In the genomic region with DNA sequence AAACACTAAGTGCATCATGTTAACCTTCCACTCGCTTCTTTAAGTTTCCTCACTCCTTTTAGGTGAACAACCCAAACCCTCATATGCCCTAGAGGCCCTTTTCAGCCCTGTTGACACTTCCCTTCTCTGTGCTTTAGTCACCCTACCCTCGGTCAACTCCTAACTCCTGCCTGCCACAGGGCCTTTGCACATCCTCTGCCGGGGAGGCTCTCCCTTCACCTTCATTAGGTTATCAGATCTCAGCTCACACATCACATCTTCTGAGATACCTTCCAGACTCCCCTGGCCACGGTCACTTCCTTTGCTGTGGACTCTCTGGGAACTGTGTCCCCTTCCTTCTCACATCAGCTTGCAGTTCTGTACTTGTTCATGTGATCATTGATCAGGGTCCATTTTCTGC, we compare ENCODE assay signal across 2 cellular contexts.
TF ChIP-seq lines count a peak whose summit lies in the region.

No MANE protein-coding gene starts in this region.

TF ChIP-seq in SK-N-SH, 30 proteins besides CTCF, POLR2A, EP300 and RAD21 (continued from another document):
- TF ChIP-seq, protein P1, sequence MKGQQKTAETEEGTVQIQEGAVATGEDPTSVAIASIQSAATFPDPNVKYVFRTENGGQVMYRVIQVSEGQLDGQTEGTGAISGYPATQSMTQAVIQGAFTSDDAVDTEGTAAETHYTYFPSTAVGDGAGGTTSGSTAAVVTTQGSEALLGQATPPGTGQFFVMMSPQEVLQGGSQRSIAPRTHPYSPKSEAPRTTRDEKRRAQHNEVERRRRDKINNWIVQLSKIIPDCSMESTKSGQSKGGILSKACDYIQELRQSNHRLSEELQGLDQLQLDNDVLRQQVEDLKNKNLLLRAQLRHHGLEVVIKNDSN (IDR thresholded peaks at IDR 0.05; ENCODE audit: borderline replicate concordance, low read depth), result no peak
- TF ChIP-seq GATA2 (CRISPR knock-in tag; IDR thresholded peaks at IDR 0.05) (no peak), GABPA (IDR thresholded peaks at IDR 0.05; ENCODE audit: low read depth) (no peak), YY1 (IDR thresholded peaks at IDR 0.05; ENCODE audit: low read depth) (no peak), ELF1 (IDR thresholded peaks at IDR 0.05) (no peak), FOXJ3 (CRISPR knock-in tag; IDR thresholded peaks at IDR 0.05) (no peak), FOXM1 (IDR thresholded peaks at IDR 0.05; ENCODE audit: low read depth) (no peak), SMC3 (IDR thresholded peaks at IDR 0.05; ENCODE audit: low read depth, low read length) (no peak), FOSL2 (IDR thresholded peaks at IDR 0.05; ENCODE audit: borderline replicate concordance, low read depth) (no peak), TEAD4 (IDR thresholded peaks at IDR 0.05; ENCODE audit: borderline replicate concordance, insufficient read depth) (no peak), NRF1 (IDR thresholded peaks at IDR 0.05; ENCODE audit: low read depth, low read length) (no peak)
- TF ChIP-seq, protein P2, sequence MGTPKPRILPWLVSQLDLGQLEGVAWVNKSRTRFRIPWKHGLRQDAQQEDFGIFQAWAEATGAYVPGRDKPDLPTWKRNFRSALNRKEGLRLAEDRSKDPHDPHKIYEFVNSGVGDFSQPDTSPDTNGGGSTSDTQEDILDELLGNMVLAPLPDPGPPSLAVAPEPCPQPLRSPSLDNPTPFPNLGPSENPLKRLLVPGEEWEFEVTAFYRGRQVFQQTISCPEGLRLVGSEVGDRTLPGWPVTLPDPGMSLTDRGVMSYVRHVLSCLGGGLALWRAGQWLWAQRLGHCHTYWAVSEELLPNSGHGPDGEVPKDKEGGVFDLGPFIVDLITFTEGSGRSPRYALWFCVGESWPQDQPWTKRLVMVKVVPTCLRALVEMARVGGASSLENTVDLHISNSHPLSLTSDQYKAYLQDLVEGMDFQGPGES (IDR thresholded peaks at IDR 0.05; ENCODE audit: low read depth, low read length), result no peak

TF ChIP-seq in SK-N-SH treated with all-trans-retinoic acid at 6 μM for 48 hours, 23 proteins besides CTCF, POLR2A, EP300 and RAD21 (continued from another document):
- TF ChIP-seq, protein P3, sequence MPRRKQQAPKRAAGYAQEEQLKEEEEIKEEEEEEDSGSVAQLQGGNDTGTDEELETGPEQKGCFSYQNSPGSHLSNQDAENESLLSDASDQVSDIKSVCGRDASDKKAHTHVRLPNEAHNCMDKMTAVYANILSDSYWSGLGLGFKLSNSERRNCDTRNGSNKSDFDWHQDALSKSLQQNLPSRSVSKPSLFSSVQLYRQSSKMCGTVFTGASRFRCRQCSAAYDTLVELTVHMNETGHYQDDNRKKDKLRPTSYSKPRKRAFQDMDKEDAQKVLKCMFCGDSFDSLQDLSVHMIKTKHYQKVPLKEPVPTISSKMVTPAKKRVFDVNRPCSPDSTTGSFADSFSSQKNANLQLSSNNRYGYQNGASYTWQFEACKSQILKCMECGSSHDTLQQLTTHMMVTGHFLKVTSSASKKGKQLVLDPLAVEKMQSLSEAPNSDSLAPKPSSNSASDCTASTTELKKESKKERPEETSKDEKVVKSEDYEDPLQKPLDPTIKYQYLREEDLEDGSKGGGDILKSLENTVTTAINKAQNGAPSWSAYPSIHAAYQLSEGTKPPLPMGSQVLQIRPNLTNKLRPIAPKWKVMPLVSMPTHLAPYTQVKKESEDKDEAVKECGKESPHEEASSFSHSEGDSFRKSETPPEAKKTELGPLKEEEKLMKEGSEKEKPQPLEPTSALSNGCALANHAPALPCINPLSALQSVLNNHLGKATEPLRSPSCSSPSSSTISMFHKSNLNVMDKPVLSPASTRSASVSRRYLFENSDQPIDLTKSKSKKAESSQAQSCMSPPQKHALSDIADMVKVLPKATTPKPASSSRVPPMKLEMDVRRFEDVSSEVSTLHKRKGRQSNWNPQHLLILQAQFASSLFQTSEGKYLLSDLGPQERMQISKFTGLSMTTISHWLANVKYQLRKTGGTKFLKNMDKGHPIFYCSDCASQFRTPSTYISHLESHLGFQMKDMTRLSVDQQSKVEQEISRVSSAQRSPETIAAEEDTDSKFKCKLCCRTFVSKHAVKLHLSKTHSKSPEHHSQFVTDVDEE (CRISPR knock-in tag; IDR thresholded peaks at IDR 0.05), result no peak
- TF ChIP-seq PPARA (CRISPR knock-in tag; IDR thresholded peaks at IDR 0.05; ENCODE audit: borderline replicate concordance) (no peak), ZNF70 (CRISPR knock-in tag; IDR thresholded peaks at IDR 0.05) (no peak), ZNF565 (CRISPR knock-in tag; conservative IDR thresholded peaks at IDR 0.05; ENCODE audit: low read depth) (no peak), ESRRG (CRISPR knock-in tag; IDR thresholded peaks at IDR 0.05) (no peak)
- TF ChIP-seq, protein P4, sequence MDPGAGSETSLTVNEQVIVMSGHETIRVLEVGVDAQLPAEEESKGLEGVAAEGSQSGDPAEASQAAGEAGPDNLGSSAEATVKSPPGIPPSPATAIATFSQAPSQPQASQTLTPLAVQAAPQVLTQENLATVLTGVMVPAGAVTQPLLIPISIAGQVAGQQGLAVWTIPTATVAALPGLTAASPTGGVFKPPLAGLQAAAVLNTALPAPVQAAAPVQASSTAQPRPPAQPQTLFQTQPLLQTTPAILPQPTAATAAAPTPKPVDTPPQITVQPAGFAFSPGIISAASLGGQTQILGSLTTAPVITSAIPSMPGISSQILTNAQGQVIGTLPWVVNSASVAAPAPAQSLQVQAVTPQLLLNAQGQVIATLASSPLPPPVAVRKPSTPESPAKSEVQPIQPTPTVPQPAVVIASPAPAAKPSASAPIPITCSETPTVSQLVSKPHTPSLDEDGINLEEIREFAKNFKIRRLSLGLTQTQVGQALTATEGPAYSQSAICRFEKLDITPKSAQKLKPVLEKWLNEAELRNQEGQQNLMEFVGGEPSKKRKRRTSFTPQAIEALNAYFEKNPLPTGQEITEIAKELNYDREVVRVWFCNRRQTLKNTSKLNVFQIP (CRISPR knock-in tag; IDR thresholded peaks at IDR 0.05; ENCODE audit: borderline replicate concordance, low read depth), result no peak
